10 cellular contexts compared by ENCODE assay signal in the genomic region with DNA sequence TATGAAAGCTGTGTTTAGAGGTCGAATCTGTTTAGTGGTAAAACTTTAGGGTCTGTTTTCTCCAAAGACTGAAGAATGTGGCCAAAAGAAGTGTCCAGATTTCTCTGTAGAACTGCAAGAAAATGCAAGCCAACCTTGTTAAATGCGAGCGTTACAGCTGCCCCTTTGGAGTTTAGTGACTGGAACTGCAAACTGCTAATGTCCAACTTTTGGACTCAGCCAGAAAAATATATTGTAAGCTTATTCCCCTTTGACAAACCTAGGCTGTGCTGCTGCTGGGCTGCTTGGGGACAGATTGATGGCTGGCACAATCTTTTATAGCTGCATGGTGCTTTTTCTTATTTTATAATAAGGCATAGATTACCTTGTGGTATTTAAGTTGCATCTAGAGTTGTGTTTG. TPM values are rescaled to one million over a fixed set of nuclear protein-coding genes. Genes with fewer than 3 reads are reported as not detected.
A peak's percentile ranks its signal among the peaks of the same experiment; 100 is the strongest.
DNase-seq lines count a peak whose midpoint lies in the region; ATAC-seq and TF ChIP-seq lines count a peak whose summit lies in the region.
"Had no signal": no experiment of that assay in that cellular context is flagged by ENCODE, and none has a peak within 500 bp of the region (broad histone marks: within the 10 kb centered on the region; RNA-seq: fewer than 3 reads in every experiment).

No MANE protein-coding gene starts in this region.

- H3K4me1 Mint-ChIP-seq in Calu3 (ENCODE audit: low read depth, unreplicated experiment), result peaks cover 48% of the 10 kb centered on the region

- peak overlapping the region; percentile 82 for H3K9ac ChIP-seq in SK-N-MC (ENCODE audit: insufficient read length)

- peak overlapping the region; percentile 77 for H3K4me3 ChIP-seq in SK-N-MC
- H3K4me3 ChIP-seq in fibroblast of villous mesenchyme (ENCODE audit: low read depth, low read length), result peak overlapping the region; percentile 85
- H3K4me3 ChIP-seq in psoas muscle, result peak overlapping the region; percentile 83
- H3K4me3 ChIP-seq in effector memory CD4-positive, alpha-beta T cell (ENCODE audit: insufficient read depth, low read depth, low read length, poor library complexity, severe bottlenecking), result no peak overlapping the region

- intact Hi-C loops in Calu3 (cut with micrococcal nuclease; ENCODE audit: unreplicated experiment) (loop anchor here (2.0 kb wide), 3 partner anchors 15 to 125 kb away; no protein-coding TSS in a partner anchor), psoas muscle (cut with DNase I) (loop anchor here (5.0 to 10.0 kb wide), 4 partner anchors 69 to 263 kb away; no protein-coding TSS in a partner anchor)

- H3K36me3 ChIP-seq in SK-N-MC (ENCODE audit: insufficient read depth, low read length) (0 out of 2 replicates have a peak, but pooled peaks cover 10% of the 10 kb centered on the region), psoas muscle (ENCODE audit: insufficient read depth in 1 of 2, low read depth in 1 of 2) (no peaks in the 10 kb centered on the region)
- H3K36me3 ChIP-seq in effector memory CD4-positive, alpha-beta T cell (ENCODE audit: control insufficient read depth, insufficient read depth, low read length), result no peaks in the 10 kb centered on the region

- H3K27ac ChIP-seq in SK-N-MC, result peak overlapping the region; percentile 5; the same call in 1 of the 2 replicates
- peak overlapping the region; percentile 96 for H3K27ac ChIP-seq in psoas muscle
- no peak overlapping the region for H3K27ac ChIP-seq in effector memory CD4-positive, alpha-beta T cell (ENCODE audit: insufficient read depth, low read length, poor library complexity, severe bottlenecking)

- H3K27ac Mint-ChIP-seq in Calu3 (ENCODE audit: unreplicated experiment), result peak overlapping the region; percentile 90
- H3K27ac Mint-ChIP-seq: CD8-positive, alpha-beta T cell had no signal

- no TSS peak for BruUV-seq in Calu3 (replicated peaks; lab: Mats Ljungman, UMichigan)

- DNase-seq in Calu3 (no peak), SK-N-MC (ENCODE audit: low read depth, low spot score) (no peak), fibroblast of villous mesenchyme (ENCODE audit: low read depth) (no peak), psoas muscle (no peak)
- DNase-seq in effector memory CD4-positive, alpha-beta T cell, result no peak
- DNase-seq: CD8-positive, alpha-beta T cell; NCI-H1436 treated with DMSO at 0.1 percent for 48 hours had no signal

- H3K36me3 Mint-ChIP-seq in Calu3 (ENCODE audit: insufficient read depth, unreplicated experiment), result peaks cover 62% of the 10 kb centered on the region
- H3K36me3 Mint-ChIP-seq: CD8-positive, alpha-beta T cell had no signal

- no peaks in the 10 kb centered on the region for H3K27me3 ChIP-seq in psoas muscle (ENCODE audit: insufficient read depth in 3 of 3, low read length in 2 of 3)
- H3K27me3 ChIP-seq in effector memory CD4-positive, alpha-beta T cell (replicated peaks; ENCODE audit: control insufficient read depth, insufficient read depth, low read length, poor library complexity, severe bottlenecking), result peaks cover 22% of the 10 kb centered on the region

- no peaks in the 10 kb centered on the region for H3K27me3 Mint-ChIP-seq in Calu3 (ENCODE audit: unreplicated experiment)

- H3K9me3 ChIP-seq in SK-N-MC (ENCODE audit: low read depth, low read length) (no peaks in the 10 kb centered on the region), psoas muscle (no peaks in the 10 kb centered on the region)
- H3K9me3 ChIP-seq in effector memory CD4-positive, alpha-beta T cell (ENCODE audit: control insufficient read depth, low read length), result no peaks in the 10 kb centered on the region

- H3K4me3 Mint-ChIP-seq in Calu3 (ENCODE audit: low read depth, unreplicated experiment), result peak overlapping the region; percentile 82
- H3K4me3 Mint-ChIP-seq: CD8-positive, alpha-beta T cell had no signal

- H3K9me3 Mint-ChIP-seq in Calu3 (ENCODE audit: low read depth, unreplicated experiment), result no peaks in the 10 kb centered on the region
- H3K9me3 Mint-ChIP-seq: CD8-positive, alpha-beta T cell had no signal

- H3K4me1 ChIP-seq in psoas muscle, result peaks cover 64% of the 10 kb centered on the region
- peaks cover 13% of the 10 kb centered on the region for H3K4me1 ChIP-seq in effector memory CD4-positive, alpha-beta T cell (ENCODE audit: control insufficient read depth, insufficient read depth, low read length, poor library complexity, severe bottlenecking)

- TF ChIP-seq CTCF in Calu3 (IDR thresholded peaks at IDR 0.05; ENCODE audit: unreplicated experiment), result no peak
- TF ChIP-seq CTCF in fibroblast of villous mesenchyme (IDR thresholded peaks at IDR 0.05; ENCODE audit: insufficient read depth, low read depth, low read length), result no peak
- no peak for TF ChIP-seq CTCF in psoas muscle (IDR thresholded peaks at IDR 0.05)

- ATAC-seq in psoas muscle (no peak), GM18873 (IDR thresholded peaks at IDR 0.05; ENCODE audit: low FRiP score, unreplicated experiment) (no peak), GM21576 (IDR thresholded peaks at IDR 0.05; ENCODE audit: unreplicated experiment) (no peak), GM21529 (IDR thresholded peaks at IDR 0.05; ENCODE audit: unreplicated experiment) (no peak)
- ATAC-seq: CD8-positive, alpha-beta T cell had no signal

- CTCF ChIA-PET in Calu3 (lab: Charles Lee), result interaction anchor here (0.7 to 1.3 kb wide), 3 partner anchors 12 to 211 kb away, joined by 3 read pairs; no protein-coding TSS in a partner anchor

- WGBS in psoas muscle, 3 donors, result 25 to 56% (median 25%) methylated on average over 3 of the region's 3 CpGs

RNA-seq across cellular contexts. Expression of a gene that starts 3.9 kb away (rescaled TPM):
- 99.0 and 104 TPM in 2 replicates for total RNA-seq in Calu3 (2022)
- total RNA-seq in fibroblast of villous mesenchyme, result 209 and 244 TPM in 2 replicates
- 100 to 1,000 TPM; 111 to 178 (median 141) TPM for total RNA-seq in psoas muscle
- 100 to 1,000 TPM in 1 of 3 donors, 10 to 100 TPM in 2; 11.3 to 112 (median 19.6) TPM for polyA plus RNA-seq in psoas muscle
- total RNA-seq: CD8-positive, alpha-beta T cell had no signal
